1 cellular context compared by ENCODE assay signal in genomic region chr17:21253646-21254441, GRCh38.
TF ChIP-seq lines count a peak whose summit lies in the region.

No MANE protein-coding gene starts in this region.

TF ChIP-seq in HEK293, 187 proteins besides CTCF, POLR2A, EP300 and RAD21 (continued from another document):
- peak; percentile 84; the same call in 1 of the 2 replicates for TF ChIP-seq ZNF692 (tag by site-specific recombination; IDR thresholded peaks at IDR 0.05)
- 0 out of 2 replicates have a peak, but pooled peaks have one; percentile 11 for TF ChIP-seq ZFP69B (tag by site-specific recombination; IDR thresholded peaks at IDR 0.05)
- TF ChIP-seq ZNF394 (tag by site-specific recombination; IDR thresholded peaks at IDR 0.05; ENCODE audit: borderline replicate concordance): no peak
- 0 out of 2 replicates have a peak, but pooled peaks have one; percentile 34 for TF ChIP-seq ZBTB10 (tag by site-specific recombination; IDR thresholded peaks at IDR 0.05)
- TF ChIP-seq, protein P1, sequence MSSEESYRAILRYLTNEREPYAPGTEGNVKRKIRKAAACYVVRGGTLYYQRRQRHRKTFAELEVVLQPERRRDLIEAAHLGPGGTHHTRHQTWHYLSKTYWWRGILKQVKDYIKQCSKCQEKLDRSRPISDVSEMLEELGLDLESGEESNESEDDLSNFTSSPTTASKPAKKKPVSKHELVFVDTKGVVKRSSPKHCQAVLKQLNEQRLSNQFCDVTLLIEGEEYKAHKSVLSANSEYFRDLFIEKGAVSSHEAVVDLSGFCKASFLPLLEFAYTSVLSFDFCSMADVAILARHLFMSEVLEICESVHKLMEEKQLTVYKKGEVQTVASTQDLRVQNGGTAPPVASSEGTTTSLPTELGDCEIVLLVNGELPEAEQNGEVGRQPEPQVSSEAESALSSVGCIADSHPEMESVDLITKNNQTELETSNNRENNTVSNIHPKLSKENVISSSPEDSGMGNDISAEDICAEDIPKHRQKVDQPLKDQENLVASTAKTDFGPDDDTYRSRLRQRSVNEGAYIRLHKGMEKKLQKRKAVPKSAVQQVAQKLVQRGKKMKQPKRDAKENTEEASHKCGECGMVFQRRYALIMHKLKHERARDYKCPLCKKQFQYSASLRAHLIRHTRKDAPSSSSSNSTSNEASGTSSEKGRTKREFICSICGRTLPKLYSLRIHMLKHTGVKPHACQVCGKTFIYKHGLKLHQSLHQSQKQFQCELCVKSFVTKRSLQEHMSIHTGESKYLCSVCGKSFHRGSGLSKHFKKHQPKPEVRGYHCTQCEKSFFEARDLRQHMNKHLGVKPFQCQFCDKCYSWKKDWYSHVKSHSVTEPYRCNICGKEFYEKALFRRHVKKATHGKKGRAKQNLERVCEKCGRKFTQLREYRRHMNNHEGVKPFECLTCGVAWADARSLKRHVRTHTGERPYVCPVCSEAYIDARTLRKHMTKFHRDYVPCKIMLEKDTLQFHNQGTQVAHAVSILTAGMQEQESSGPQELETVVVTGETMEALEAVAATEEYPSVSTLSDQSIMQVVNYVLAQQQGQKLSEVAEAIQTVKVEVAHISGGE (tag by site-specific recombination; conservative IDR thresholded peaks at IDR 0.05; ENCODE audit: low read depth): no peak
- 0 out of 2 replicates have a peak, but pooled peaks have one; percentile 12 for TF ChIP-seq ZBTB48 (tag by site-specific recombination; IDR thresholded peaks at IDR 0.05)
- peak; percentile 88 for TF ChIP-seq ZNF792 (tag by site-specific recombination; IDR thresholded peaks at IDR 0.05)
- TF ChIP-seq, protein P2, sequence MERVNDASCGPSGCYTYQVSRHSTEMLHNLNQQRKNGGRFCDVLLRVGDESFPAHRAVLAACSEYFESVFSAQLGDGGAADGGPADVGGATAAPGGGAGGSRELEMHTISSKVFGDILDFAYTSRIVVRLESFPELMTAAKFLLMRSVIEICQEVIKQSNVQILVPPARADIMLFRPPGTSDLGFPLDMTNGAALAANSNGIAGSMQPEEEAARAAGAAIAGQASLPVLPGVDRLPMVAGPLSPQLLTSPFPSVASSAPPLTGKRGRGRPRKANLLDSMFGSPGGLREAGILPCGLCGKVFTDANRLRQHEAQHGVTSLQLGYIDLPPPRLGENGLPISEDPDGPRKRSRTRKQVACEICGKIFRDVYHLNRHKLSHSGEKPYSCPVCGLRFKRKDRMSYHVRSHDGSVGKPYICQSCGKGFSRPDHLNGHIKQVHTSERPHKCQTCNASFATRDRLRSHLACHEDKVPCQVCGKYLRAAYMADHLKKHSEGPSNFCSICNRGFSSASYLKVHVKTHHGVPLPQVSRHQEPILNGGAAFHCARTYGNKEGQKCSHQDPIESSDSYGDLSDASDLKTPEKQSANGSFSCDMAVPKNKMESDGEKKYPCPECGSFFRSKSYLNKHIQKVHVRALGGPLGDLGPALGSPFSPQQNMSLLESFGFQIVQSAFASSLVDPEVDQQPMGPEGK (tag by site-specific recombination; IDR thresholded peaks at IDR 0.05): 0 out of 2 replicates have a peak, but pooled peaks have one; percentile 5
- TF ChIP-seq ZNF335 (tag by site-specific recombination; conservative IDR thresholded peaks at IDR 0.05): peak; percentile 71
- no peak for TF ChIP-seq ZNF23 (tag by site-specific recombination; IDR thresholded peaks at IDR 0.05; ENCODE audit: borderline replicate concordance)
